ENCODE assay signal across 13 cellular contexts in genomic region chr2:220188031-220188430, GRCh38.
DNase-seq lines count a peak whose midpoint lies in the region; TF ChIP-seq lines count a peak whose summit lies in the region.
"Had no signal": no experiment of that assay in that cellular context is flagged by ENCODE, and none has a peak within 500 bp of the region (broad histone marks: within the 10 kb centered on the region; RNA-seq: fewer than 3 reads in every experiment).

No MANE protein-coding gene starts in this region.

- no peak overlapping the region for H3K4me2 ChIP-seq in hepatocyte
- H3K4me2 ChIP-seq: BLaER1 treated with 17β-estradiol and CSF1 and Interleukin-3, amounts not matched to agents 10 nM and 100 nM had no signal

- H3K36me3 ChIP-seq in HEK293 (ENCODE audit: control insufficient read depth in 2 of 2, insufficient read depth in 1 of 2, low read length in 2 of 2) (no peaks in the 10 kb centered on the region), hepatocyte (replicated peaks; ENCODE audit: insufficient read depth, low read depth) (no peaks in the 10 kb centered on the region), tibial nerve (no peaks in the 10 kb centered on the region)
- H3K36me3 ChIP-seq: BLaER1 treated with 17β-estradiol and CSF1 and Interleukin-3, amounts not matched to agents 10 nM and 100 nM; upper lobe of left lung had no signal

- H3K9me2 ChIP-seq in hepatocyte (replicated peaks; ENCODE audit: insufficient read depth): no peaks in the 10 kb centered on the region

- TF ChIP-seq EP300 in tibial nerve (IDR thresholded peaks at IDR 0.05): no peak

- WGBS in hepatocyte (ENCODE audit: low lambda C conversion rate, missing lambda C conversion rate): 60% methylated on average over 2 of the region's 2 CpGs
- WGBS in tibial nerve, 2 donors: 72 to 82% methylated on average over 2 of the region's 2 CpGs

- H3K9me3 ChIP-seq in HEK293 (ENCODE audit: control insufficient read depth, insufficient read depth, low read depth, low read length) (no peaks in the 10 kb centered on the region), hepatocyte (ENCODE audit: low read depth) (no peaks in the 10 kb centered on the region), tibial nerve (peaks cover 0 to 9% (median 0%) of the 10 kb centered on the region in 4 donors)

- H3K27ac ChIP-seq in HEK293 (ENCODE audit: extremely low read depth, low read depth, low read length): no peak overlapping the region
- no peak overlapping the region for H3K27ac ChIP-seq in hepatocyte
- no peak overlapping the region for H3K27ac ChIP-seq in tibial nerve
- H3K27ac ChIP-seq: BLaER1 treated with 17β-estradiol and CSF1 and Interleukin-3, amounts not matched to agents 10 nM and 100 nM; upper lobe of left lung had no signal

- TF ChIP-seq CTCF in AG10803 (conservative IDR thresholded peaks at IDR 0.05; ENCODE audit: low read length): no peak
- no peak for TF ChIP-seq CTCF in HEK293 (tag by site-specific recombination; IDR thresholded peaks at IDR 0.05)
- TF ChIP-seq CTCF in hepatocyte (IDR thresholded peaks at IDR 0.05; ENCODE audit: poor library complexity): no peak
- no peak for TF ChIP-seq CTCF in tibial nerve (IDR thresholded peaks at IDR 0.05)

- H2AFZ ChIP-seq in hepatocyte: no peak overlapping the region

- DNase-seq in AG10803 (ENCODE audit: low read depth): peak; percentile 61
- DNase-seq in T1000 (lab: John Stamatoyannopoulos, UW): peak; percentile 11
- peak; percentile 53 for DNase-seq in hepatocyte (ENCODE audit: low spot score)
- no peak for DNase-seq in tibial nerve (ENCODE audit: low spot score in 2 of 2)
- no peak for DNase-seq in NOMO-1 treated with dmso at 0.1 percent for 144 hours (lab: John Stamatoyannopoulos, UW; ENCODE audit: unreplicated experiment)
- no peak for DNase-seq in activated CD8-positive, alpha-beta memory T cell treated with anti-CD3 and anti-CD28 coated beads, Interleukin-2, amount 50 U/mL, for 4 hours
- DNase-seq in NCI-H1417 (lab: John Stamatoyannopoulos, UW): no peak
- DNase-seq: activated CD8-positive, alpha-beta T cell treated with anti-CD3 and anti-CD28 coated beads, Interleukin-2, amount 10 ng/mL, durations not matched to agents 7 days and 5 days; amniotic stem cell; foreskin melanocyte; upper lobe of left lung had no signal

- H3K4me3 ChIP-seq in AG10803 (ENCODE audit: low read length) (no peak overlapping the region), HEK293 (ENCODE audit: low read depth, low read length) (no peak overlapping the region), hepatocyte (no peak overlapping the region), tibial nerve (no peak overlapping the region)
- H3K4me3 ChIP-seq: BLaER1 treated with 17β-estradiol and CSF1 and Interleukin-3, amounts not matched to agents 10 nM and 100 nM; upper lobe of left lung had no signal

- no peaks in the 10 kb centered on the region for H3K79me2 ChIP-seq in hepatocyte

- H3K4me1 ChIP-seq in HEK293 (ENCODE audit: control insufficient read depth, insufficient read depth, low read length): no peaks in the 10 kb centered on the region
- no peaks in the 10 kb centered on the region for H3K4me1 ChIP-seq in hepatocyte (ENCODE audit: insufficient read depth)
- no peaks in the 10 kb centered on the region for H3K4me1 ChIP-seq in tibial nerve
- H3K4me1 ChIP-seq: BLaER1 treated with 17β-estradiol and CSF1 and Interleukin-3, amounts not matched to agents 10 nM and 100 nM; upper lobe of left lung had no signal

- H4K20me1 ChIP-seq in hepatocyte (ENCODE audit: insufficient read depth, poor library complexity, severe bottlenecking): no peaks in the 10 kb centered on the region
- H4K20me1 ChIP-seq: BLaER1 treated with 17β-estradiol and CSF1 and Interleukin-3, amounts not matched to agents 10 nM and 100 nM had no signal

- CTCF ChIA-PET in HEK293 (lab: Yijun Ruan, JAX): interaction anchor here (0.6 to 0.7 kb wide), 2 partner anchors 31 to 383 kb away, joined by 3 read pairs; no protein-coding TSS in a partner anchor

- TF ChIP-seq POLR2A in tibial nerve (IDR thresholded peaks at IDR 0.05): no peak

- H3K27me3 ChIP-seq in hepatocyte (no peaks in the 10 kb centered on the region), tibial nerve (no peaks in the 10 kb centered on the region)
- H3K27me3 ChIP-seq: BLaER1 treated with 17β-estradiol and CSF1 and Interleukin-3, amounts not matched to agents 10 nM and 100 nM; upper lobe of left lung had no signal

- POLR2A ChIA-PET in HEK293 (lab: Yijun Ruan, JAX): no interaction called here

TF ChIP-seq in HEK293, 187 proteins besides CTCF, POLR2A, EP300 and RAD21:
- no peak for TF ChIP-seq ZNF544 (tag by site-specific recombination; IDR thresholded peaks at IDR 0.05)
- peak; percentile 62; the same call in 1 of the 2 replicates for TF ChIP-seq WT1 (tag by site-specific recombination; IDR thresholded peaks at IDR 0.05)

Comparison
In these comparisons a context has a peak if more than half of its experiments do, and no peak if none do; other contexts are left out.
1. DNase-seq: peak in AG10803 (single experiment), T1000 (single experiment) and hepatocyte (single experiment); none in tibial nerve (0 of 2), NOMO-1 treated with dmso at 0.1 percent for 144 hours (single experiment), activated CD8-positive, alpha-beta memory T cell treated with anti-CD3 and anti-CD28 coated beads, Interleukin-2, amount 50 U/mL, for 4 hours (single experiment) and NCI-H1417 (0 of 3).